ENCODE assay signal across 8 cellular contexts in genomic region chr4:105060628-105061027, GRCh38.
DNase-seq lines count a peak whose midpoint lies in the region; ATAC-seq, FAIRE-seq and TF ChIP-seq lines count a peak whose summit lies in the region.

No MANE protein-coding gene starts in this region.

- no peaks in the 10 kb centered on the region for H3K36me3 ChIP-seq in SU-DHL-6 (ENCODE audit: low read length)
- H3K36me3 ChIP-seq in keratinocyte (ENCODE audit: control insufficient read depth in 2 of 2, extremely low read depth in 1 of 2, insufficient read depth in 2 of 2, low read length in 2 of 2) = no peaks in the 10 kb centered on the region

- H3K9ac ChIP-seq in SU-DHL-6 (ENCODE audit: low read length) (no peak overlapping the region), keratinocyte (ENCODE audit: control insufficient read depth, extremely low read depth, insufficient read depth, low read length) (no peak overlapping the region)

- H3K4me2 ChIP-seq in SU-DHL-6 (ENCODE audit: low read depth, low read length, poor library complexity, severe bottlenecking) = peak overlapping the region; percentile 37
- peak overlapping the region; percentile 61 for H3K4me2 ChIP-seq in keratinocyte (ENCODE audit: control insufficient read depth, extremely low read depth, insufficient read depth, low read depth, low read length)

- H4K20me1 ChIP-seq in SU-DHL-6 (ENCODE audit: low read depth, low read length) (no peaks in the 10 kb centered on the region), keratinocyte (ENCODE audit: control insufficient read depth, extremely low read depth, insufficient read depth, low read length) (no peaks in the 10 kb centered on the region)

- no peaks in the 10 kb centered on the region for H3F3A ChIP-seq in SU-DHL-6 (ENCODE audit: insufficient read depth)

- H3K9me2 ChIP-seq in SU-DHL-6 (replicated peaks; ENCODE audit: insufficient read depth, low read length) = no peaks in the 10 kb centered on the region

- H3K4me3 ChIP-seq in SU-DHL-6 (ENCODE audit: insufficient read depth, low read length, poor library complexity, severe bottlenecking) (no peak overlapping the region), keratinocyte (ENCODE audit: control insufficient read depth in 2 of 3, extremely low read depth in 1 of 3, insufficient read depth in 2 of 3, low read depth in 1 of 3, low read length in 3 of 3) (no peak overlapping the region)

- peak; percentile 85 for ATAC-seq in HG03103 (IDR thresholded peaks at IDR 0.05; ENCODE audit: low read depth, unreplicated experiment)

- peak; percentile 10 for DNase-seq in stimulated activated CD4-positive, alpha-beta T cell treated with anti-CD3 and anti-CD28 coated beads, Interleukin-4, amount 100 ng/mL, for 24 hours
- DNase-seq in stimulated activated CD4-positive, alpha-beta T cell treated with anti-CD3 and anti-CD28 coated beads, Interleukin-4, amount 100 ng/mL, for 1 hour = no peak
- DNase-seq in keratinocyte (ENCODE audit: low read depth, low spot score) (no peak), activated gamma-delta T cell (lab: John Stamatoyannopoulos, UW) (no peak), NCI-H1436 treated with DMSO at 0.1 percent for 48 hours (lab: John Stamatoyannopoulos, UW) (no peak), NCI-H446 (lab: John Stamatoyannopoulos, UW) (no peak)

- H3K27ac ChIP-seq in SU-DHL-6 (ENCODE audit: low read depth, low read length) (no peak overlapping the region), keratinocyte (ENCODE audit: control insufficient read depth, insufficient read depth, low read length) (peak overlapping the region; percentile 55)

- H2AFZ ChIP-seq in SU-DHL-6 (ENCODE audit: low read depth, low read length, severe bottlenecking) (no peak overlapping the region), keratinocyte (ENCODE audit: control insufficient read depth, low read length) (no peak overlapping the region)

- no peak for TF ChIP-seq CTCF in SU-DHL-6 (IDR thresholded peaks at IDR 0.05; ENCODE audit: insufficient read depth, low read length, poor library complexity, severe bottlenecking)
- TF ChIP-seq CTCF in keratinocyte (optimal IDR thresholded peaks at IDR 0.05 in 1 of 3, IDR thresholded peaks at IDR 0.05 in 1 of 3, conservative IDR thresholded peaks at IDR 0.05 in 1 of 3; ENCODE audit: extremely low read depth in 1 of 3, insufficient read depth in 2 of 3, low read length in 3 of 3) = no peak

- dilution Hi-C loops in keratinocyte (cut with MboI; ENCODE audit: extremely low pct_ligation_motif_present, low sequenced_read_pairs) = no loop called here

- H3K27me3 ChIP-seq in SU-DHL-6 (ENCODE audit: low read length) (no peaks in the 10 kb centered on the region), keratinocyte (ENCODE audit: control insufficient read depth, extremely low read depth, insufficient read depth, low read length) (no peaks in the 10 kb centered on the region)

- no peaks in the 10 kb centered on the region for H3K79me2 ChIP-seq in SU-DHL-6 (ENCODE audit: insufficient read depth, low read length)
- H3K79me2 ChIP-seq in keratinocyte (ENCODE audit: control insufficient read depth, insufficient read depth, low read length) = no peaks in the 10 kb centered on the region

- H3K9me1 ChIP-seq in keratinocyte (ENCODE audit: control insufficient read depth, extremely low read depth, insufficient read depth, low read length) = no peaks in the 10 kb centered on the region

- FAIRE-seq in keratinocyte (lab: Jason Lieb, UNC) = peak; percentile 62

- no peaks in the 10 kb centered on the region for H3K9me3 ChIP-seq in SU-DHL-6 (ENCODE audit: insufficient read depth, low read length)
- no peaks in the 10 kb centered on the region for H3K9me3 ChIP-seq in keratinocyte (ENCODE audit: control insufficient read depth, low read depth, low read length)

- peaks cover 45% of the 10 kb centered on the region for H3K4me1 ChIP-seq in keratinocyte (ENCODE audit: control insufficient read depth, extremely low read depth, insufficient read depth, low read length)
